Comparison of ENCODE assay signal across 18 cellular contexts in genomic region chr13:112738606-112739005, GRCh38. TPM values are rescaled to one million over a fixed set of nuclear protein-coding genes. Genes with fewer than 3 reads are reported as not detected.
DNase-seq lines count a peak whose midpoint lies in the region; ATAC-seq and TF ChIP-seq lines count a peak whose summit lies in the region.
"Had no signal": no experiment of that assay in that cellular context is flagged by ENCODE, and none has a peak within 500 bp of the region (broad histone marks: within the 10 kb centered on the region; RNA-seq: fewer than 3 reads in every experiment).

No MANE protein-coding gene starts in this region.

- H3K4me1 Mint-ChIP-seq in WTC11: peaks cover 95% of the 10 kb centered on the region

- DNase-seq in WTC11 (ENCODE audit: low spot score) (no peak), islet precursor cell (peak; percentile 51), spleen (peak; percentile 21), NCI-H2107 treated with DMSO at 0.1 percent for 48 hours (lab: John Stamatoyannopoulos, UW; ENCODE audit: unreplicated experiment) (no peak)
- DNase-seq: Caco-2; CD4-positive, CD25-positive, alpha-beta regulatory T cell; CD8-positive, alpha-beta T cell; DMS153; DND-41; GM23248; H9 had no signal

- H3K27ac Mint-ChIP-seq in WTC11: peak overlapping the region; percentile 57; the same call in 1 of the 2 replicates
- H3K27ac Mint-ChIP-seq: B cell; CD4-positive, CD25-positive, alpha-beta regulatory T cell; CD8-positive, alpha-beta T cell had no signal

- no peaks in the 10 kb centered on the region for H3K27me3 ChIP-seq in spleen (replicated peaks in 1 of 7)
- H3K27me3 ChIP-seq: BLaER1 had no signal

- no peak for TF ChIP-seq POLR2A in spleen (IDR thresholded peaks at IDR 0.05)

- no peak overlapping the region for H3K4me3 ChIP-seq in spleen
- H3K4me3 ChIP-seq: BLaER1, GM23248 had no signal

- H3K9me3 ChIP-seq in spleen: no peaks in the 10 kb centered on the region
- H3K9me3 ChIP-seq: BLaER1, Caco-2 had no signal

- WGBS in spleen, 5 donors: 91 to 97% (median 92%) methylated on average over 7 of the region's 7 CpGs

- H3K9me3 Mint-ChIP-seq in WTC11: peaks cover 5% of the 10 kb centered on the region; the same call in 1 of the 2 replicates
- H3K9me3 Mint-ChIP-seq: CD4-positive, CD25-positive, alpha-beta regulatory T cell; CD8-positive, alpha-beta T cell; H9 had no signal

- H3K27me3 Mint-ChIP-seq in WTC11 (ENCODE audit: low read depth): no peaks in the 10 kb centered on the region
- H3K27me3 Mint-ChIP-seq: B cell; CD4-positive, CD25-positive, alpha-beta regulatory T cell had no signal

- peaks cover 0 to 7% (median 0%) of the 10 kb centered on the region in 6 donors for H3K36me3 ChIP-seq in spleen

- intact Hi-C loops in spleen (cut with DNase I; ENCODE audit: low total_unique reads): no loop called here

- no peak for TF ChIP-seq CTCF in WTC11 (IDR thresholded peaks at IDR 0.05)
- no peak for TF ChIP-seq CTCF in spleen (IDR thresholded peaks at IDR 0.05 in 8 of 11, conservative IDR thresholded peaks at IDR 0.05 in 3 of 11)

- H3K4me1 ChIP-seq in spleen: peaks cover 0 to 31% (median 6%) of the 10 kb centered on the region in 6 donors

- POLR2A ChIA-PET in WTC11 (lab: Charles Lee): no interaction called here

- H3K27ac ChIP-seq in spleen: no peak overlapping the region
- H3K27ac ChIP-seq: 22Rv1, BLaER1, C4-2B, GM23248 had no signal

- H3K36me3 Mint-ChIP-seq in WTC11: no peaks in the 10 kb centered on the region
- H3K36me3 Mint-ChIP-seq: CD8-positive, alpha-beta T cell had no signal

- no peak overlapping the region for H3K4me3 Mint-ChIP-seq in WTC11
- H3K4me3 Mint-ChIP-seq: B cell; CD4-positive, CD25-positive, alpha-beta regulatory T cell; CD8-positive, alpha-beta T cell; H9 had no signal

- CTCF ChIA-PET in WTC11 (lab: Charles Lee): interaction anchor here (0.6 kb wide), 1 partner anchor 64 kb away, joined by 4 read pairs; no protein-coding TSS in a partner anchor

- ATAC-seq in WTC11 (no peak), HG03159 (IDR thresholded peaks at IDR 0.05; ENCODE audit: unreplicated experiment) (no peak), HG03097 (IDR thresholded peaks at IDR 0.05; ENCODE audit: low FRiP score, unreplicated experiment) (no peak)
- ATAC-seq: CD8-positive, alpha-beta T cell; HCT116 had no signal

TF ChIP-seq in WTC11, 78 proteins besides CTCF, POLR2A, EP300 and RAD21 (continues in another document):
- TF ChIP-seq STAT6 (CRISPR knock-in tag; conservative IDR thresholded peaks at IDR 0.05; ENCODE audit: low read depth) (no peak), AR (CRISPR knock-in tag; IDR thresholded peaks at IDR 0.05) (no peak), ZNF425 (CRISPR knock-in tag; conservative IDR thresholded peaks at IDR 0.05) (no peak), GRHL2 (CRISPR knock-in tag; IDR thresholded peaks at IDR 0.05; ENCODE audit: insufficient replicate concordance, severe bottlenecking) (no peak), ZNF219 (CRISPR knock-in tag; IDR thresholded peaks at IDR 0.05; ENCODE audit: borderline replicate concordance) (no peak), SP1 (CRISPR knock-in tag; conservative IDR thresholded peaks at IDR 0.05) (no peak), OVOL2 (CRISPR knock-in tag; IDR thresholded peaks at IDR 0.05; ENCODE audit: borderline replicate concordance) (no peak)
- TF ChIP-seq, protein P1, sequence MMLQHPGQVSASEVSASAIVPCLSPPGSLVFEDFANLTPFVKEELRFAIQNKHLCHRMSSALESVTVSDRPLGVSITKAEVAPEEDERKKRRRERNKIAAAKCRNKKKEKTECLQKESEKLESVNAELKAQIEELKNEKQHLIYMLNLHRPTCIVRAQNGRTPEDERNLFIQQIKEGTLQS (CRISPR knock-in tag; conservative IDR thresholded peaks at IDR 0.05): no peak
- TF ChIP-seq, protein P2, sequence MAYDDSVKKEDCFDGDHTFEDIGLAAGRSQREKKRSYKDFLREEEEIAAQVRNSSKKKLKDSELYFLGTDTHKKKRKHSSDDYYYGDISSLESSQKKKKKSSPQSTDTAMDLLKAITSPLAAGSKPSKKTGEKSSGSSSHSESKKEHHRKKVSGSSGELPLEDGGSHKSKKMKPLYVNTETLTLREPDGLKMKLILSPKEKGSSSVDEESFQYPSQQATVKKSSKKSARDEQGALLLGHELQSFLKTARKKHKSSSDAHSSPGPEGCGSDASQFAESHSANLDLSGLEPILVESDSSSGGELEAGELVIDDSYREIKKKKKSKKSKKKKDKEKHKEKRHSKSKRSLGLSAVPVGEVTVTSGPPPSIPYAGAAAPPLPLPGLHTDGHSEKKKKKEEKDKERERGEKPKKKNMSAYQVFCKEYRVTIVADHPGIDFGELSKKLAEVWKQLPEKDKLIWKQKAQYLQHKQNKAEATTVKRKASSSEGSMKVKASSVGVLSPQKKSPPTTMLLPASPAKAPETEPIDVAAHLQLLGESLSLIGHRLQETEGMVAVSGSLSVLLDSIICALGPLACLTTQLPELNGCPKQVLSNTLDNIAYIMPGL (CRISPR knock-in tag; IDR thresholded peaks at IDR 0.05): no peak
- TF ChIP-seq, protein P3, sequence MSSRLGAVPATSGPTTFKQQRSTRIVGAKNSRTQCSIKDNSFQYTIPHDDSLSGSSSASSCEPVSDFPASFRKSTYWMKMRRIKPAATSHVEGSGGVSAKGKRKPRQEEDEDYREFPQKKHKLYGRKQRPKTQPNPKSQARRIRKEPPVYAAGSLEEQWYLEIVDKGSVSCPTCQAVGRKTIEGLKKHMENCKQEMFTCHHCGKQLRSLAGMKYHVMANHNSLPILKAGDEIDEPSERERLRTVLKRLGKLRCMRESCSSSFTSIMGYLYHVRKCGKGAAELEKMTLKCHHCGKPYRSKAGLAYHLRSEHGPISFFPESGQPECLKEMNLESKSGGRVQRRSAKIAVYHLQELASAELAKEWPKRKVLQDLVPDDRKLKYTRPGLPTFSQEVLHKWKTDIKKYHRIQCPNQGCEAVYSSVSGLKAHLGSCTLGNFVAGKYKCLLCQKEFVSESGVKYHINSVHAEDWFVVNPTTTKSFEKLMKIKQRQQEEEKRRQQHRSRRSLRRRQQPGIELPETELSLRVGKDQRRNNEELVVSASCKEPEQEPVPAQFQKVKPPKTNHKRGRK (CRISPR knock-in tag; IDR thresholded peaks at IDR 0.05; ENCODE audit: borderline replicate concordance): no peak

RNA-seq across cellular contexts. Expression of gene ATP11A, which starts 48.8 kb away (rescaled TPM):
- total RNA-seq in WTC11 (2021): 100 to 133 TPM (median 126 TPM) in 3 replicates
- 10 to 100 TPM; 57.3 to 91.3 (median 65.0) TPM for total RNA-seq in spleen
- polyA plus RNA-seq in spleen: 1 to 10 TPM; 2.7 to 5.5 (median 3.0) TPM

Comparison
In these comparisons a context has a peak if more than half of its experiments do, and no peak if none do; other contexts are left out.
1. DNase-seq: peak in islet precursor cell (single experiment) and spleen (single experiment); none in WTC11 (single experiment) and NCI-H2107 treated with DMSO at 0.1 percent for 48 hours (single experiment).